In the genomic region with DNA sequence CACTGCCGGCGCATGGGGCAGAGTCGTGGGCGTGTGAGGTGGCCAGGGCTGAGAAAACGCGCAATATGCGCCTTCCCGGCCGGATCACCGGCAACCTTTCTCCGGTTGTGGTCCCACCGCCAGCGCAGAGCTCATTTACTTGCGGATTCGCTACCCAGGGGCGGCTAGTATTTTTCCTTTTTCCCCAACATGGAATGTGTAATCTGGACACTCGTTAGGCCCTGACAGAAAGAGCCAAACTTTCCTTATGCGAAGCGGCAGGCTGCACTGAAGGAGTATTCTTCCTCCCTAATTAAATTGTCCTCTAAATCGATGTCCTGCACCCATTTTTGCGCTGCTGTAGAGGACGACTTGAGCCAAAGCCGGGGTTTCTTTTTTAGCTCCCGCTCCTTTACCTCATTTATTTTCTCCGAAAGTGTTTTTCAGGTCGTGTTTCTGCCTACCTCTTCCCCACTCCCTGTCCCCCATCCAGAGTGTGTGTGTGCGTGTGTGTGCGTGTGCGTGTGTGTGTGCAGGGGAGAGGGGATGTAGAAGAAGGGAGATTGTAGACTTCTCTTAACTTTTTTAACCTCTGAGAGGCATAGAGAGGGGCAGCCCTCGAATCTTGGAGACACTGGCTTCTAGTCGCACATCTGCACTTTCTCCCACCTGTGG, we compare ENCODE assay signal across 13 cellular contexts. TPM values are rescaled to one million over a fixed set of nuclear protein-coding genes. Genes with fewer than 3 reads are reported as not detected.
DNase-seq lines count a peak whose midpoint lies in the region; ATAC-seq and TF ChIP-seq lines count a peak whose summit lies in the region.
"Had no signal": no experiment of that assay in that cellular context is flagged by ENCODE, and none has a peak within 500 bp of the region (broad histone marks: within the 10 kb centered on the region; RNA-seq: fewer than 3 reads in every experiment).

No MANE protein-coding gene starts in this region.

- H3K4me3 ChIP-seq in hepatocyte (no peak overlapping the region), MM.1S (ENCODE audit: low read length) (no peak overlapping the region)

- H4K20me1 ChIP-seq in hepatocyte (ENCODE audit: insufficient read depth, poor library complexity, severe bottlenecking) (peaks cover 15% of the 10 kb centered on the region), MM.1S (ENCODE audit: insufficient read depth, low read length) (no peaks in the 10 kb centered on the region)

- peaks cover 5% of the 10 kb centered on the region for H3K36me3 Mint-ChIP-seq in activated CD4-positive, alpha-beta T cell treated with anti-CD3 and anti-CD28 coated beads, Interleukin-2, amount 10 ng/mL, durations not matched to agents 7 days and 5 days (ENCODE audit: low read depth)
- H3K36me3 Mint-ChIP-seq in WTC11 = no peaks in the 10 kb centered on the region

- no peaks in the 10 kb centered on the region for H3K9me3 Mint-ChIP-seq in activated CD4-positive, alpha-beta T cell treated with anti-CD3 and anti-CD28 coated beads, Interleukin-2, amount 10 ng/mL, durations not matched to agents 7 days and 5 days
- H3K9me3 Mint-ChIP-seq in WTC11 = no peaks in the 10 kb centered on the region

- no peaks in the 10 kb centered on the region for H3K36me3 ChIP-seq in hepatocyte (replicated peaks; ENCODE audit: insufficient read depth, low read depth)
- no peaks in the 10 kb centered on the region for H3K36me3 ChIP-seq in MM.1S (replicated peaks; ENCODE audit: insufficient read depth, low read length)
- H3K36me3 ChIP-seq: esophagus muscularis mucosa, vagina had no signal

- TF ChIP-seq CTCF in WTC11 (IDR thresholded peaks at IDR 0.05) = no peak
- TF ChIP-seq CTCF in hepatocyte (IDR thresholded peaks at IDR 0.05; ENCODE audit: poor library complexity) = no peak
- TF ChIP-seq CTCF in MM.1S (IDR thresholded peaks at IDR 0.05; ENCODE audit: low read length) = no peak

- no peak overlapping the region for H3K4me3 Mint-ChIP-seq in activated CD4-positive, alpha-beta T cell treated with anti-CD3 and anti-CD28 coated beads, Interleukin-2, amount 10 ng/mL, durations not matched to agents 7 days and 5 days
- H3K4me3 Mint-ChIP-seq in WTC11 = peak overlapping the region; percentile 75

- H3K79me2 ChIP-seq in hepatocyte (no peaks in the 10 kb centered on the region), MM.1S (ENCODE audit: low read length) (no peaks in the 10 kb centered on the region)

- ATAC-seq in WTC11 = no peak

- 26% methylated on average over 31 of the region's 31 CpGs for WGBS in hepatocyte (ENCODE audit: low lambda C conversion rate, missing lambda C conversion rate)

- H3K9me3 ChIP-seq in hepatocyte (ENCODE audit: low read depth) = no peaks in the 10 kb centered on the region
- no peaks in the 10 kb centered on the region for H3K9me3 ChIP-seq in MM.1S (replicated peaks; ENCODE audit: insufficient read depth, low read length)
- H3K9me3 ChIP-seq: vagina had no signal

- H3K27me3 Mint-ChIP-seq in activated CD4-positive, alpha-beta T cell treated with anti-CD3 and anti-CD28 coated beads, Interleukin-2, amount 10 ng/mL, durations not matched to agents 7 days and 5 days = peaks cover 91% of the 10 kb centered on the region
- peaks cover 96% of the 10 kb centered on the region for H3K27me3 Mint-ChIP-seq in WTC11 (ENCODE audit: low read depth)

- H3F3A ChIP-seq in MM.1S (ENCODE audit: insufficient read depth, low read length) = peaks cover 7% of the 10 kb centered on the region; the same call in 1 of the 2 replicates

- peak overlapping the region; percentile 76 for H3K27ac Mint-ChIP-seq in activated CD4-positive, alpha-beta T cell treated with anti-CD3 and anti-CD28 coated beads, Interleukin-2, amount 10 ng/mL, durations not matched to agents 7 days and 5 days
- H3K27ac Mint-ChIP-seq in WTC11 = no peak overlapping the region

- DNase-seq in activated CD4-positive, alpha-beta T cell treated with anti-CD3 and anti-CD28 coated beads, Interleukin-2, amount 10 ng/mL, durations not matched to agents 7 days and 5 days = no peak
- no peak for DNase-seq in activated CD4-positive, alpha-beta T cell treated with anti-CD3 and anti-CD28 coated beads for 1 hour
- DNase-seq in WTC11 (ENCODE audit: low spot score) (peak; percentile 13), hepatocyte (ENCODE audit: low spot score) (no peak), NCI-H748 (lab: John Stamatoyannopoulos, UW; ENCODE audit: unreplicated experiment) (no peak), MM.1S (no peak), DMS153 treated with DMSO at 0.1 percent for 48 hours (lab: John Stamatoyannopoulos, UW; ENCODE audit: unreplicated experiment) (no peak)
- peak; percentile 24 for DNase-seq in stimulated activated CD8-positive, alpha-beta memory T cell treated with anti-CD3 and anti-CD28 coated beads, Interleukin-4, amount 100 ng/mL, for 48 hours
- DNase-seq: DMS 273 treated with DMSO at 0.1 percent for 48 hours, GOT3, NCI-H1105 treated with DMSO at 0.1 percent for 48 hours had no signal

- H3K4me2 ChIP-seq in hepatocyte (peak overlapping the region; percentile 71), MM.1S (ENCODE audit: low read depth, low read length) (no peak overlapping the region)

- H3K4me1 Mint-ChIP-seq in activated CD4-positive, alpha-beta T cell treated with anti-CD3 and anti-CD28 coated beads, Interleukin-2, amount 10 ng/mL, durations not matched to agents 7 days and 5 days = peaks cover 68% of the 10 kb centered on the region
- H3K4me1 Mint-ChIP-seq in WTC11 = peaks cover 74% of the 10 kb centered on the region

- CTCF ChIA-PET in activated CD4-positive, alpha-beta T cell treated with anti-CD3 and anti-CD28 coated beads, Interleukin-2, amount 10 ng/mL, durations not matched to agents 7 days and 5 days (lab: Charles Lee) = no interaction called here
- CTCF ChIA-PET in WTC11 (lab: Charles Lee) = interaction anchor here (1.0 to 2.7 kb wide), 5 partner anchors 9 to 596 kb away, joined by 3 to 23 read pairs (median 3); no protein-coding TSS in a partner anchor

- H3K27me3 ChIP-seq in hepatocyte = peaks cover 95% of the 10 kb centered on the region
- H3K27me3 ChIP-seq in MM.1S (replicated peaks; ENCODE audit: insufficient read depth, low read length) = no peaks in the 10 kb centered on the region

- H3K9ac ChIP-seq in MM.1S (ENCODE audit: low read length) = no peak overlapping the region

- H2AFZ ChIP-seq in hepatocyte (no peak overlapping the region), MM.1S (ENCODE audit: low read length) (no peak overlapping the region)

- POLR2A ChIA-PET in activated CD4-positive, alpha-beta T cell treated with anti-CD3 and anti-CD28 coated beads, Interleukin-2, amount 10 ng/mL, durations not matched to agents 7 days and 5 days (lab: Charles Lee) = no interaction called here
- POLR2A ChIA-PET in WTC11 (lab: Charles Lee) = interaction anchor here (1.8 kb wide), 1 partner anchor 9 kb away, joined by 5 read pairs; no protein-coding TSS in a partner anchor

- H3K27ac ChIP-seq in hepatocyte (no peak overlapping the region), MM.1S (ENCODE audit: low read length) (no peak overlapping the region)
- H3K27ac ChIP-seq: esophagus muscularis mucosa, vagina had no signal

- H3K4me1 ChIP-seq in hepatocyte (ENCODE audit: insufficient read depth) = peaks cover 38% of the 10 kb centered on the region
- no peaks in the 10 kb centered on the region for H3K4me1 ChIP-seq in MM.1S (ENCODE audit: low read length)

- H3K9me2 ChIP-seq in hepatocyte (replicated peaks; ENCODE audit: insufficient read depth) (no peaks in the 10 kb centered on the region), MM.1S (replicated peaks; ENCODE audit: insufficient read depth, low read length) (no peaks in the 10 kb centered on the region)

TF ChIP-seq in WTC11, 78 proteins besides CTCF, POLR2A, EP300 and RAD21:
- no peak for TF ChIP-seq ELF4 (CRISPR knock-in tag; IDR thresholded peaks at IDR 0.05; ENCODE audit: low read depth)
- no peak for TF ChIP-seq SMAD3 (CRISPR knock-in tag; IDR thresholded peaks at IDR 0.05; ENCODE audit: borderline replicate concordance)
- TF ChIP-seq GABPB1 (CRISPR knock-in tag; IDR thresholded peaks at IDR 0.05) = no peak

RNA-seq across cellular contexts. Expression of gene OTX1, which starts 2.7 kb away (rescaled TPM):
- total RNA-seq in activated CD4-positive, alpha-beta T cell treated with anti-CD3 and anti-CD28 coated beads, Interleukin-2, amount 10 ng/mL, durations not matched to agents 7 days and 5 days = not detected
- 0.90 to 1.6 TPM (median 1.2 TPM) in 3 replicates for total RNA-seq in WTC11 (2021)
- total RNA-seq in hepatocyte = 0.07 TPM in 1 of 2 replicates, not detected in the other
- polyA plus RNA-seq in hepatocyte = 0.52 TPM in 1 of 2 replicates, not detected in the other
- total RNA-seq: vagina had no signal

Comparison
In these comparisons a context has a peak if more than half of its experiments do, and no peak if none do; other contexts are left out.
1. DNase-seq: peak in WTC11 (single experiment) and stimulated activated CD8-positive, alpha-beta memory T cell treated with anti-CD3 and anti-CD28 coated beads, Interleukin-4, amount 100 ng/mL, for 48 hours (single experiment); none in activated CD4-positive, alpha-beta T cell treated with anti-CD3 and anti-CD28 coated beads, Interleukin-2, amount 10 ng/mL, durations not matched to agents 7 days and 5 days (single experiment), activated CD4-positive, alpha-beta T cell treated with anti-CD3 and anti-CD28 coated beads for 1 hour (single experiment), hepatocyte (single experiment), NCI-H748 (single experiment), MM.1S (single experiment) and DMS153 treated with DMSO at 0.1 percent for 48 hours (single experiment).